In the genomic region with DNA sequence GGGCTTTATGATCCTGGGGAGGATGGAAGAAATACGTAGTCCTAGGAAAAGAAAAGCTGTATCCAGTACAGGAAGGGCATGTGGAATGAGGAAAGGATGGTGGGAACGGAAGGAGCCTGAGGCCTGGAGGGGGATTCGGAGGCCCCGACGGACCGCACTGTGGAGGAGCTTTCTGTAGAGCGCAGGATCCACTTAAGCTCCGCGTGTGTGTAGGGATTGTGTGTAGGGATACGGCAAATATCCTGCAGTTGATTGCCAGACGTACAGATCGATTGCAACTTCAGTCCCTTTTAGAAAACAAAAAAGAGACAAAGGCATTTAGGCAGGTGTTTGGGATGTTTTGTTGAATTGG, we compare ENCODE assay signal across 1 cellular context.
TF ChIP-seq lines count a peak whose summit lies in the region.

No MANE protein-coding gene starts in this region.

TF ChIP-seq in HepG2, 621 proteins besides CTCF, POLR2A, EP300 and RAD21 (continues in another document):
- TF ChIP-seq ZNF468 (CRISPR knock-in tag; IDR thresholded peaks at IDR 0.05) (no peak), KDM5A (IDR thresholded peaks at IDR 0.05; ENCODE audit: borderline replicate concordance, low read length) (no peak), ZFP90 (CRISPR knock-in tag; IDR thresholded peaks at IDR 0.05; ENCODE audit: borderline replicate concordance) (no peak), NR3C1 (CRISPR knock-in tag; IDR thresholded peaks at IDR 0.05) (no peak), RFX5 (IDR thresholded peaks at IDR 0.05; ENCODE audit: low read depth, low read length) (no peak), RCOR2 (CRISPR knock-in tag; IDR thresholded peaks at IDR 0.05) (no peak), ZBTB38 (CRISPR knock-in tag; IDR thresholded peaks at IDR 0.05) (0 out of 2 replicates have a peak, but pooled peaks have one; percentile 10), PRPF4 (IDR thresholded peaks at IDR 0.05; ENCODE audit: low read depth, low read length, poor library complexity, severe bottlenecking) (no peak), RBFOX2 (IDR thresholded peaks at IDR 0.05; ENCODE audit: low read depth, low read length) (no peak), ZNF317 (CRISPR knock-in tag; IDR thresholded peaks at IDR 0.05) (no peak), HOXA7 (CRISPR knock-in tag; IDR thresholded peaks at IDR 0.05) (no peak), NFATC3 (CRISPR knock-in tag; IDR thresholded peaks at IDR 0.05) (no peak), ZNF773 (CRISPR knock-in tag; IDR thresholded peaks at IDR 0.05; ENCODE audit: borderline replicate concordance) (no peak), NR2F6 (IDR thresholded peaks at IDR 0.05) (no peak), NR2F6 (CRISPR knock-in tag; IDR thresholded peaks at IDR 0.05) (no peak), ZSCAN22 (CRISPR knock-in tag; IDR thresholded peaks at IDR 0.05) (0 out of 2 replicates have a peak, but pooled peaks have one; percentile 52), NBN (conservative IDR thresholded peaks at IDR 0.05) (no peak), RBM22 (optimal IDR thresholded peaks at IDR 0.05; ENCODE audit: low read length) (no peak), THYN1 (CRISPR knock-in tag; IDR thresholded peaks at IDR 0.05; ENCODE audit: borderline replicate concordance, low read depth) (no peak)
- TF ChIP-seq, protein P1, sequence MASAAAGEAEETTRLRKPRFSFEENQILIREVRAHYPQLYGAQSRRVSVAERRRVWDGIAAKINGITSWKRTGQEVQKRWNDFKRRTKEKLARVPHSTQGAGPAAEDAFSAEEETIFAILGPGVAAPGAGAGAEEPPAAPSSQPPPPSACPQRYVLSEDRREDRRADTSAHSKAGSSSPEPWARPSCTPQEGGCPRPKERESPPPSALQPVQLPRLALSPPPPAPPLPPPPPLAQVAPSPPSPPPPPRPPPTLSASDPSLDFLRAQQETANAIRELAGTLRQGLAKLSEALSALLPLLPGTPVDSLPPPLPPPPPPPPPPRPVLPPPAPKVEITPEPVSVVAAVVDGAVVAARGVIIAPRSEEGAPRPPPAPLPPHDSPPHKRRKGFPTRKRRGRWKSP (CRISPR knock-in tag; IDR thresholded peaks at IDR 0.05): no peak
- TF ChIP-seq, protein P2, sequence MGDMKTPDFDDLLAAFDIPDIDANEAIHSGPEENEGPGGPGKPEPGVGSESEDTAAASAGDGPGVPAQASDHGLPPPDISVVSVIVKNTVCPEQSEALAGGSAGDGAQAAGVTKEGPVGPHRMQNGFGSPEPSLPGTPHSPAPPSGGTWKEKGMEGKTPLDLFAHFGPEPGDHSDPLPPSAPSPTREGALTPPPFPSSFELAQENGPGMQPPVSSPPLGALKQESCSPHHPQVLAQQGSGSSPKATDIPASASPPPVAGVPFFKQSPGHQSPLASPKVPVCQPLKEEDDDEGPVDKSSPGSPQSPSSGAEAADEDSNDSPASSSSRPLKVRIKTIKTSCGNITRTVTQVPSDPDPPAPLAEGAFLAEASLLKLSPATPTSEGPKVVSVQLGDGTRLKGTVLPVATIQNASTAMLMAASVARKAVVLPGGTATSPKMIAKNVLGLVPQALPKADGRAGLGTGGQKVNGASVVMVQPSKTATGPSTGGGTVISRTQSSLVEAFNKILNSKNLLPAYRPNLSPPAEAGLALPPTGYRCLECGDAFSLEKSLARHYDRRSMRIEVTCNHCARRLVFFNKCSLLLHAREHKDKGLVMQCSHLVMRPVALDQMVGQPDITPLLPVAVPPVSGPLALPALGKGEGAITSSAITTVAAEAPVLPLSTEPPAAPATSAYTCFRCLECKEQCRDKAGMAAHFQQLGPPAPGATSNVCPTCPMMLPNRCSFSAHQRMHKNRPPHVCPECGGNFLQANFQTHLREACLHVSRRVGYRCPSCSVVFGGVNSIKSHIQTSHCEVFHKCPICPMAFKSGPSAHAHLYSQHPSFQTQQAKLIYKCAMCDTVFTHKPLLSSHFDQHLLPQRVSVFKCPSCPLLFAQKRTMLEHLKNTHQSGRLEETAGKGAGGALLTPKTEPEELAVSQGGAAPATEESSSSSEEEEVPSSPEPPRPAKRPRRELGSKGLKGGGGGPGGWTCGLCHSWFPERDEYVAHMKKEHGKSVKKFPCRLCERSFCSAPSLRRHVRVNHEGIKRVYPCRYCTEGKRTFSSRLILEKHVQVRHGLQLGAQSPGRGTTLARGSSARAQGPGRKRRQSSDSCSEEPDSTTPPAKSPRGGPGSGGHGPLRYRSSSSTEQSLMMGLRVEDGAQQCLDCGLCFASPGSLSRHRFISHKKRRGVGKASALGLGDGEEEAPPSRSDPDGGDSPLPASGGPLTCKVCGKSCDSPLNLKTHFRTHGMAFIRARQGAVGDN (CRISPR knock-in tag; IDR thresholded peaks at IDR 0.05): 0 out of 2 replicates have a peak, but pooled peaks have one; percentile 9
- TF ChIP-seq, protein P3, sequence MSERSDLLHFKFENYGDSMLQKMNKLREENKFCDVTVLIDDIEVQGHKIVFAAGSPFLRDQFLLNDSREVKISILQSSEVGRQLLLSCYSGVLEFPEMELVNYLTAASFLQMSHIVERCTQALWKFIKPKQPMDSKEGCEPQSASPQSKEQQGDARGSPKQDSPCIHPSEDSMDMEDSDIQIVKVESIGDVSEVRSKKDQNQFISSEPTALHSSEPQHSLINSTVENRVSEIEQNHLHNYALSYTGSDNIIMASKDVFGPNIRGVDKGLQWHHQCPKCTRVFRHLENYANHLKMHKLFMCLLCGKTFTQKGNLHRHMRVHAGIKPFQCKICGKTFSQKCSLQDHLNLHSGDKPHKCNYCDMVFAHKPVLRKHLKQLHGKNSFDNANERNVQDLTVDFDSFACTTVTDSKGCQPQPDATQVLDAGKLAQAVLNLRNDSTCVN (CRISPR knock-in tag; IDR thresholded peaks at IDR 0.05; ENCODE audit: borderline replicate concordance): no peak
- TF ChIP-seq, protein P4, sequence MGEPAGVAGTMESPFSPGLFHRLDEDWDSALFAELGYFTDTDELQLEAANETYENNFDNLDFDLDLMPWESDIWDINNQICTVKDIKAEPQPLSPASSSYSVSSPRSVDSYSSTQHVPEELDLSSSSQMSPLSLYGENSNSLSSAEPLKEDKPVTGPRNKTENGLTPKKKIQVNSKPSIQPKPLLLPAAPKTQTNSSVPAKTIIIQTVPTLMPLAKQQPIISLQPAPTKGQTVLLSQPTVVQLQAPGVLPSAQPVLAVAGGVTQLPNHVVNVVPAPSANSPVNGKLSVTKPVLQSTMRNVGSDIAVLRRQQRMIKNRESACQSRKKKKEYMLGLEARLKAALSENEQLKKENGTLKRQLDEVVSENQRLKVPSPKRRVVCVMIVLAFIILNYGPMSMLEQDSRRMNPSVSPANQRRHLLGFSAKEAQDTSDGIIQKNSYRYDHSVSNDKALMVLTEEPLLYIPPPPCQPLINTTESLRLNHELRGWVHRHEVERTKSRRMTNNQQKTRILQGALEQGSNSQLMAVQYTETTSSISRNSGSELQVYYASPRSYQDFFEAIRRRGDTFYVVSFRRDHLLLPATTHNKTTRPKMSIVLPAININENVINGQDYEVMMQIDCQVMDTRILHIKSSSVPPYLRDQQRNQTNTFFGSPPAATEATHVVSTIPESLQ (CRISPR knock-in tag; conservative IDR thresholded peaks at IDR 0.05): no peak
- TF ChIP-seq, protein P5, sequence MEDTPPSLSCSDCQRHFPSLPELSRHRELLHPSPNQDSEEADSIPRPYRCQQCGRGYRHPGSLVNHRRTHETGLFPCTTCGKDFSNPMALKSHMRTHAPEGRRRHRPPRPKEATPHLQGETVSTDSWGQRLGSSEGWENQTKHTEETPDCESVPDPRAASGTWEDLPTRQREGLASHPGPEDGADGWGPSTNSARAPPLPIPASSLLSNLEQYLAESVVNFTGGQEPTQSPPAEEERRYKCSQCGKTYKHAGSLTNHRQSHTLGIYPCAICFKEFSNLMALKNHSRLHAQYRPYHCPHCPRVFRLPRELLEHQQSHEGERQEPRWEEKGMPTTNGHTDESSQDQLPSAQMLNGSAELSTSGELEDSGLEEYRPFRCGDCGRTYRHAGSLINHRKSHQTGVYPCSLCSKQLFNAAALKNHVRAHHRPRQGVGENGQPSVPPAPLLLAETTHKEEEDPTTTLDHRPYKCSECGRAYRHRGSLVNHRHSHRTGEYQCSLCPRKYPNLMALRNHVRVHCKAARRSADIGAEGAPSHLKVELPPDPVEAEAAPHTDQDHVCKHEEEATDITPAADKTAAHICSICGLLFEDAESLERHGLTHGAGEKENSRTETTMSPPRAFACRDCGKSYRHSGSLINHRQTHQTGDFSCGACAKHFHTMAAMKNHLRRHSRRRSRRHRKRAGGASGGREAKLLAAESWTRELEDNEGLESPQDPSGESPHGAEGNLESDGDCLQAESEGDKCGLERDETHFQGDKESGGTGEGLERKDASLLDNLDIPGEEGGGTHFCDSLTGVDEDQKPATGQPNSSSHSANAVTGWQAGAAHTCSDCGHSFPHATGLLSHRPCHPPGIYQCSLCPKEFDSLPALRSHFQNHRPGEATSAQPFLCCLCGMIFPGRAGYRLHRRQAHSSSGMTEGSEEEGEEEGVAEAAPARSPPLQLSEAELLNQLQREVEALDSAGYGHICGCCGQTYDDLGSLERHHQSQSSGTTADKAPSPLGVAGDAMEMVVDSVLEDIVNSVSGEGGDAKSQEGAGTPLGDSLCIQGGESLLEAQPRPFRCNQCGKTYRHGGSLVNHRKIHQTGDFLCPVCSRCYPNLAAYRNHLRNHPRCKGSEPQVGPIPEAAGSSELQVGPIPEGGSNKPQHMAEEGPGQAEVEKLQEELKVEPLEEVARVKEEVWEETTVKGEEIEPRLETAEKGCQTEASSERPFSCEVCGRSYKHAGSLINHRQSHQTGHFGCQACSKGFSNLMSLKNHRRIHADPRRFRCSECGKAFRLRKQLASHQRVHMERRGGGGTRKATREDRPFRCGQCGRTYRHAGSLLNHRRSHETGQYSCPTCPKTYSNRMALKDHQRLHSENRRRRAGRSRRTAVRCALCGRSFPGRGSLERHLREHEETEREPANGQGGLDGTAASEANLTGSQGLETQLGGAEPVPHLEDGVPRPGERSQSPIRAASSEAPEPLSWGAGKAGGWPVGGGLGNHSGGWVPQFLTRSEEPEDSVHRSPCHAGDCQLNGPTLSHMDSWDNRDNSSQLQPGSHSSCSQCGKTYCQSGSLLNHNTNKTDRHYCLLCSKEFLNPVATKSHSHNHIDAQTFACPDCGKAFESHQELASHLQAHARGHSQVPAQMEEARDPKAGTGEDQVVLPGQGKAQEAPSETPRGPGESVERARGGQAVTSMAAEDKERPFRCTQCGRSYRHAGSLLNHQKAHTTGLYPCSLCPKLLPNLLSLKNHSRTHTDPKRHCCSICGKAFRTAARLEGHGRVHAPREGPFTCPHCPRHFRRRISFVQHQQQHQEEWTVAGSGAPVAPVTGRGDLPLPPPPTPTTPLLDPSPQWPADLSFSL (CRISPR knock-in tag; IDR thresholded peaks at IDR 0.05): 0 out of 2 replicates have a peak, but pooled peaks have one; percentile 64
- TF ChIP-seq, protein P6, sequence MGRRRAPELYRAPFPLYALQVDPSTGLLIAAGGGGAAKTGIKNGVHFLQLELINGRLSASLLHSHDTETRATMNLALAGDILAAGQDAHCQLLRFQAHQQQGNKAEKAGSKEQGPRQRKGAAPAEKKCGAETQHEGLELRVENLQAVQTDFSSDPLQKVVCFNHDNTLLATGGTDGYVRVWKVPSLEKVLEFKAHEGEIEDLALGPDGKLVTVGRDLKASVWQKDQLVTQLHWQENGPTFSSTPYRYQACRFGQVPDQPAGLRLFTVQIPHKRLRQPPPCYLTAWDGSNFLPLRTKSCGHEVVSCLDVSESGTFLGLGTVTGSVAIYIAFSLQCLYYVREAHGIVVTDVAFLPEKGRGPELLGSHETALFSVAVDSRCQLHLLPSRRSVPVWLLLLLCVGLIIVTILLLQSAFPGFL (CRISPR knock-in tag; IDR thresholded peaks at IDR 0.05): no peak
- TF ChIP-seq, protein P7, sequence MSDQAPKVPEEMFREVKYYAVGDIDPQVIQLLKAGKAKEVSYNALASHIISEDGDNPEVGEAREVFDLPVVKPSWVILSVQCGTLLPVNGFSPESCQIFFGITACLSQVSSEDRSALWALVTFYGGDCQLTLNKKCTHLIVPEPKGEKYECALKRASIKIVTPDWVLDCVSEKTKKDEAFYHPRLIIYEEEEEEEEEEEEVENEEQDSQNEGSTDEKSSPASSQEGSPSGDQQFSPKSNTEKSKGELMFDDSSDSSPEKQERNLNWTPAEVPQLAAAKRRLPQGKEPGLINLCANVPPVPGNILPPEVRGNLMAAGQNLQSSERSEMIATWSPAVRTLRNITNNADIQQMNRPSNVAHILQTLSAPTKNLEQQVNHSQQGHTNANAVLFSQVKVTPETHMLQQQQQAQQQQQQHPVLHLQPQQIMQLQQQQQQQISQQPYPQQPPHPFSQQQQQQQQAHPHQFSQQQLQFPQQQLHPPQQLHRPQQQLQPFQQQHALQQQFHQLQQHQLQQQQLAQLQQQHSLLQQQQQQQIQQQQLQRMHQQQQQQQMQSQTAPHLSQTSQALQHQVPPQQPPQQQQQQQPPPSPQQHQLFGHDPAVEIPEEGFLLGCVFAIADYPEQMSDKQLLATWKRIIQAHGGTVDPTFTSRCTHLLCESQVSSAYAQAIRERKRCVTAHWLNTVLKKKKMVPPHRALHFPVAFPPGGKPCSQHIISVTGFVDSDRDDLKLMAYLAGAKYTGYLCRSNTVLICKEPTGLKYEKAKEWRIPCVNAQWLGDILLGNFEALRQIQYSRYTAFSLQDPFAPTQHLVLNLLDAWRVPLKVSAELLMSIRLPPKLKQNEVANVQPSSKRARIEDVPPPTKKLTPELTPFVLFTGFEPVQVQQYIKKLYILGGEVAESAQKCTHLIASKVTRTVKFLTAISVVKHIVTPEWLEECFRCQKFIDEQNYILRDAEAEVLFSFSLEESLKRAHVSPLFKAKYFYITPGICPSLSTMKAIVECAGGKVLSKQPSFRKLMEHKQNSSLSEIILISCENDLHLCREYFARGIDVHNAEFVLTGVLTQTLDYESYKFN (CRISPR knock-in tag; conservative IDR thresholded peaks at IDR 0.05): 0 out of 2 replicates have a peak, but pooled peaks have one; percentile 14
- TF ChIP-seq, protein P8, sequence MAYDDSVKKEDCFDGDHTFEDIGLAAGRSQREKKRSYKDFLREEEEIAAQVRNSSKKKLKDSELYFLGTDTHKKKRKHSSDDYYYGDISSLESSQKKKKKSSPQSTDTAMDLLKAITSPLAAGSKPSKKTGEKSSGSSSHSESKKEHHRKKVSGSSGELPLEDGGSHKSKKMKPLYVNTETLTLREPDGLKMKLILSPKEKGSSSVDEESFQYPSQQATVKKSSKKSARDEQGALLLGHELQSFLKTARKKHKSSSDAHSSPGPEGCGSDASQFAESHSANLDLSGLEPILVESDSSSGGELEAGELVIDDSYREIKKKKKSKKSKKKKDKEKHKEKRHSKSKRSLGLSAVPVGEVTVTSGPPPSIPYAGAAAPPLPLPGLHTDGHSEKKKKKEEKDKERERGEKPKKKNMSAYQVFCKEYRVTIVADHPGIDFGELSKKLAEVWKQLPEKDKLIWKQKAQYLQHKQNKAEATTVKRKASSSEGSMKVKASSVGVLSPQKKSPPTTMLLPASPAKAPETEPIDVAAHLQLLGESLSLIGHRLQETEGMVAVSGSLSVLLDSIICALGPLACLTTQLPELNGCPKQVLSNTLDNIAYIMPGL (CRISPR knock-in tag; IDR thresholded peaks at IDR 0.05; ENCODE audit: borderline replicate concordance in 1 of 2, low read depth in 1 of 2): 0 out of 4 replicates have a peak, but pooled peaks of 1 of the 2 experiments have one; percentile 14
